In genomic region chr2:232261776-232262175, GRCh38 we compare ENCODE assay signal across 33 cellular contexts.
"Had no signal": no experiment of that assay in that cellular context is flagged by ENCODE, and none has a peak within 500 bp of the region (broad histone marks: within the 10 kb centered on the region; RNA-seq: fewer than 3 reads in every experiment).

No MANE protein-coding gene starts in this region.

- H3K27ac ChIP-seq: adrenal gland, cardiac muscle cell, colonic mucosa, epithelial cell of prostate, heart left ventricle, pancreas, prostate gland, stomach, suprapubic skin, tibial artery, upper lobe of right lung had no signal

- H3K27ac Mint-ChIP-seq: activated CD4-positive, alpha-beta memory T cell treated with anti-CD3 and anti-CD28 coated beads for 36 hours; activated CD4-positive, alpha-beta T cell treated with anti-CD3 and anti-CD28 coated beads, Interleukin-2, amount 10 ng/mL, durations not matched to agents 24 days and 14 days; activated naive CD8-positive, alpha-beta T cell; activated T-helper 17 cell treated with anti-CD3 and anti-CD28 coated beads, Interleukin-2, amount 50 U/mL, for 72 hours; brain; stimulated activated naive B cell treated with anti-CD40 and anti-IgM and Interleukin-4, amounts not matched to agents 10 μg/mL and 1 μg/mL and 100 μg/mL, for 72 hours had no signal

- ATAC-seq: activated T-helper 17 cell treated with anti-CD3 and anti-CD28 coated beads, Interleukin-2, amount 50 U/mL, for 72 hours; heart left ventricle; naive thymus-derived CD8-positive, alpha-beta T cell; pancreas; sciatic nerve; stimulated activated naive B cell treated with anti-CD40 and anti-IgM and Interleukin-4, amounts not matched to agents 10 μg/mL and 1 μg/mL and 100 μg/mL, for 72 hours; upper lobe of right lung had no signal

- H3K4me3 ChIP-seq: adrenal gland, cardiac muscle cell, colonic mucosa, heart left ventricle, pancreas, prostate gland, stomach, suprapubic skin, tibial artery, upper lobe of right lung had no signal

- H3K27me3 ChIP-seq: adrenal gland, cardiac muscle cell, colonic mucosa, heart left ventricle, pancreas, stomach, suprapubic skin, tibial artery, upper lobe of right lung had no signal

- H3K4me3 Mint-ChIP-seq: activated CD4-positive, alpha-beta memory T cell treated with anti-CD3 and anti-CD28 coated beads for 36 hours; activated CD4-positive, alpha-beta T cell treated with anti-CD3 and anti-CD28 coated beads, Interleukin-2, amount 10 ng/mL, durations not matched to agents 24 days and 14 days; activated naive CD8-positive, alpha-beta T cell; activated T-helper 17 cell treated with anti-CD3 and anti-CD28 coated beads, Interleukin-2, amount 50 U/mL, for 72 hours; brain; naive thymus-derived CD8-positive, alpha-beta T cell; neural crest cell; stimulated activated naive B cell treated with anti-CD40 and anti-IgM and Interleukin-4, amounts not matched to agents 10 μg/mL and 1 μg/mL and 100 μg/mL, for 72 hours had no signal

- H3K4me1 Mint-ChIP-seq: activated CD4-positive, alpha-beta T cell treated with anti-CD3 and anti-CD28 coated beads, Interleukin-2, amount 10 ng/mL, durations not matched to agents 24 days and 14 days; activated T-helper 17 cell treated with anti-CD3 and anti-CD28 coated beads, Interleukin-2, amount 50 U/mL, for 72 hours had no signal

- H3K9me3 Mint-ChIP-seq: activated CD4-positive, alpha-beta memory T cell treated with anti-CD3 and anti-CD28 coated beads for 36 hours; activated CD4-positive, alpha-beta T cell treated with anti-CD3 and anti-CD28 coated beads, Interleukin-2, amount 10 ng/mL, durations not matched to agents 24 days and 14 days; activated T-helper 17 cell treated with anti-CD3 and anti-CD28 coated beads, Interleukin-2, amount 50 U/mL, for 72 hours; brain; naive thymus-derived CD8-positive, alpha-beta T cell; neural crest cell; stimulated activated naive B cell treated with anti-CD40 and anti-IgM and Interleukin-4, amounts not matched to agents 10 μg/mL and 1 μg/mL and 100 μg/mL, for 72 hours had no signal

- H3K27me3 Mint-ChIP-seq: activated CD4-positive, alpha-beta memory T cell treated with anti-CD3 and anti-CD28 coated beads for 36 hours; activated CD4-positive, alpha-beta T cell treated with anti-CD3 and anti-CD28 coated beads, Interleukin-2, amount 10 ng/mL, durations not matched to agents 24 days and 14 days; activated naive CD8-positive, alpha-beta T cell; activated T-helper 17 cell treated with anti-CD3 and anti-CD28 coated beads, Interleukin-2, amount 50 U/mL, for 72 hours; naive thymus-derived CD8-positive, alpha-beta T cell; stimulated activated naive B cell treated with anti-CD40 and anti-IgM and Interleukin-4, amounts not matched to agents 10 μg/mL and 1 μg/mL and 100 μg/mL, for 72 hours had no signal

- H3K4me1 ChIP-seq: adrenal gland, colonic mucosa, pancreas, prostate gland, suprapubic skin had no signal

- DNase-seq: activated CD4-positive, alpha-beta memory T cell treated with anti-CD3 and anti-CD28 coated beads for 36 hours; activated CD4-positive, alpha-beta T cell treated with anti-CD3 and anti-CD28 coated beads, Interleukin-2, amount 10 ng/mL, durations not matched to agents 24 days and 14 days; activated CD4-positive, CD25-positive, alpha-beta regulatory T cell treated with anti-CD3 and anti-CD28 coated beads, Interleukin-2, amount 50 U/mL, for 72 hours; activated CD8-positive, alpha-beta memory T cell treated with anti-CD3 and anti-CD28 coated beads, Interleukin-2, amount 50 U/mL, for 4 hours; activated gamma-delta T cell treated with Interleukin-2 at 50 U/mL for 16 hours; activated T-cell treated with anti-CD3 and anti-CD28 coated beads, Interleukin-2, amount 50 U/mL, for 1 hour; aorta; cerebellar nuclear complex; colonic mucosa; effector CD8-positive, alpha-beta T cell; heart left ventricle; naive thymus-derived CD8-positive, alpha-beta T cell; nucleus accumbens; pancreas; retina; small intestine; stimulated activated CD4-positive, alpha-beta T cell treated with anti-CD3 and anti-CD28 coated beads, Interleukin-4, amount 100 ng/mL, for 24 hours; stimulated activated CD8-positive, alpha-beta memory T cell treated with anti-CD3 and anti-CD28 coated beads, Interleukin-4, amount 100 ng/mL, for 48 hours; stimulated activated naive B cell treated with anti-CD40 and anti-IgM and Interleukin-4, amounts not matched to agents 10 μg/mL and 1 μg/mL and 100 μg/mL, for 72 hours; stomach; T-helper 2 cell; tibial artery; upper lobe of right lung had no signal
